In genomic region chr5:151699071-151699901, GRCh38 we compare ENCODE assay signal across 10 cellular contexts. TPM values are rescaled to one million over a fixed set of nuclear protein-coding genes. Genes with fewer than 3 reads are reported as not detected.
DNase-seq lines count a peak whose midpoint lies in the region; ATAC-seq and TF ChIP-seq lines count a peak whose summit lies in the region.
"Had no signal": no experiment of that assay in that cellular context is flagged by ENCODE, and none has a peak within 500 bp of the region (broad histone marks: within the 10 kb centered on the region; RNA-seq: fewer than 3 reads in every experiment).

No MANE protein-coding gene starts in this region.

- peaks cover 0 to 1% of the 10 kb centered on the region in 2 donors for H3K4me1 Mint-ChIP-seq in effector memory CD8-positive, alpha-beta T cell (ENCODE audit: low read depth in 2 of 2)

- no peak overlapping the region for H3K4me3 ChIP-seq in muscle layer of duodenum (ENCODE audit: low read depth in 1 of 2, low read length in 2 of 2)

- H3K36me3 ChIP-seq in muscle layer of duodenum (ENCODE audit: control insufficient read depth in 1 of 2, insufficient read depth in 2 of 2, low read length in 2 of 2), result peaks cover 0 to 4% of the 10 kb centered on the region in 2 donors

- no peaks in the 10 kb centered on the region for H3K9me3 ChIP-seq in muscle layer of duodenum (ENCODE audit: control insufficient read depth in 1 of 2, low read length in 2 of 2)

- no peaks in the 10 kb centered on the region for H3K4me1 ChIP-seq in muscle layer of duodenum (ENCODE audit: control insufficient read depth in 1 of 2, insufficient read depth in 2 of 2, low read length in 2 of 2)

- ATAC-seq in esophagus mucosa (peak; percentile 35), GM18861 (IDR thresholded peaks at IDR 0.05; ENCODE audit: unreplicated experiment) (no peak), GM19397 (IDR thresholded peaks at IDR 0.05; ENCODE audit: unreplicated experiment) (no peak)
- ATAC-seq in effector memory CD8-positive, alpha-beta T cell (replicated peaks), result no peak

- H3K27ac Mint-ChIP-seq in effector memory CD8-positive, alpha-beta T cell, result no peak overlapping the region
- H3K27ac Mint-ChIP-seq: B cell had no signal

- no peaks in the 10 kb centered on the region for H3K27me3 ChIP-seq in muscle layer of duodenum (ENCODE audit: low read depth, low read length)

- no peaks in the 10 kb centered on the region for H3K9me3 Mint-ChIP-seq in effector memory CD8-positive, alpha-beta T cell

- H3K27me3 Mint-ChIP-seq in effector memory CD8-positive, alpha-beta T cell, result peaks cover 14 to 17% of the 10 kb centered on the region in 2 donors
- H3K27me3 Mint-ChIP-seq: B cell had no signal

- no peaks in the 10 kb centered on the region for H3K36me3 Mint-ChIP-seq in effector memory CD8-positive, alpha-beta T cell (ENCODE audit: insufficient read depth)

- no peak overlapping the region for H3K4me3 Mint-ChIP-seq in effector memory CD8-positive, alpha-beta T cell
- H3K4me3 Mint-ChIP-seq: B cell had no signal

- peak overlapping the region; percentile 88 for H3K27ac ChIP-seq in muscle layer of duodenum (ENCODE audit: low read length)

- DNase-seq in A172 (ENCODE audit: low spot score), result peak; percentile 99
- no peak for DNase-seq in effector memory CD8-positive, alpha-beta T cell
- DNase-seq in stimulated activated CD4-positive, alpha-beta T cell treated with anti-CD3 and anti-CD28 coated beads, Interleukin-15, amount 100 ng/mL, for 24 hours, result no peak
- DNase-seq: Karpas-422 had no signal

TF ChIP-seq in PFSK-1, 5 proteins besides CTCF, POLR2A, EP300 and RAD21:
- TF ChIP-seq SIN3A (IDR thresholded peaks at IDR 0.05; ENCODE audit: borderline replicate concordance, insufficient read depth, low read length), result no peak
- TF ChIP-seq FOXP2 (optimal IDR thresholded peaks at IDR 0.05; ENCODE audit: borderline replicate concordance, extremely low read depth, extremely low read length, insufficient read depth), result no peak
- peak; percentile 51; the same call in 1 of the 2 replicates for TF ChIP-seq POLR2AphosphoS5 (IDR thresholded peaks at IDR 0.05; ENCODE audit: low read depth, low read length)
- TF ChIP-seq REST (IDR thresholded peaks at IDR 0.05; ENCODE audit: insufficient read depth in 1 of 2, low read depth in 2 of 2, low read length in 2 of 2), result no peak
- TF ChIP-seq TAF1 (IDR thresholded peaks at IDR 0.05; ENCODE audit: borderline replicate concordance, insufficient read depth, low read length), result no peak

RNA-seq across cellular contexts. Expression of gene SPARC, which starts 12.6 kb away (rescaled TPM):
- total RNA-seq in A172 (2014; rRNA removed; shearing (Covaris generic)), result 3,811 and 5,357 TPM in 2 replicates
- polyA plus RNA-seq in PFSK-1 (2012; ENCODE audit: insufficient read length, low read depth), result 525 TPM
- total RNA-seq in esophagus mucosa, result 76.4 TPM
- total RNA-seq: B cell had no signal

RNA-seq across cellular contexts. Expression of gene ATOX1, which starts 59.1 kb away (rescaled TPM):
- total RNA-seq in A172 (2014; rRNA removed; shearing (Covaris generic)), result 144 and 233 TPM in 2 replicates
- polyA plus RNA-seq in PFSK-1 (2012; ENCODE audit: insufficient read length, low read depth), result 64.7 TPM
- 84.7 TPM for total RNA-seq in esophagus mucosa

Comparison
In these comparisons a context has a peak if more than half of its experiments do, and no peak if none do; other contexts are left out.
1. RNA of gene SPARC, which starts 12.6 kb away (total RNA-seq): 3,811 to 5,357 TPM in A172; 76.4 TPM in esophagus mucosa (single experiment); every median in the first group is over 10 times any median in the second.